1 cellular context compared by ENCODE assay signal in the genomic region with DNA sequence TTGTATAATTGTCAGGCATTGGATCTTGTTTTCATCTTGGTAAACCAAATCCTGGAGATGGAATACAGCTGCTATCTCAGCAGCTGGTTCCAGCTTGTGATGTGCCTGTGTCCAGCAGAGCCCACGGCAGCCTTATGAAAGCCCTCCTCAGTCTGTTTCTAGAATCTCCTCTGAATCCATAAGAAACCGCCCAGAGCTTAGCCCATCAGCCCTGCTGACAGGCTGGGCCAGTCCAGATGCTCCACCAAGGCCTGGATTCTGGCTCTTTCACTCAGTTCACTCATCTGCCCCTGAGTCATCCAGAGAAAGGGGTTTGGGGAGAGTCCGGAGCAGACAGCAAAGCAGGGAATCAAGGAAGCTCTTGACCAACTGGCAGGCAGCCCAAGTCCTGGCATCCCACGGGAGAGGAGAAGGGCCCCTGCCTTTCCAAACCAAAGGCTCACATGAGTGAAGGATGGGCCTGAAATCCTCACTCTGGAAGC.
TF ChIP-seq lines count a peak whose summit lies in the region.

No MANE protein-coding gene starts in this region.

TF ChIP-seq in SK-N-SH, 30 proteins besides CTCF, POLR2A, EP300 and RAD21:
- TF ChIP-seq, protein P1, sequence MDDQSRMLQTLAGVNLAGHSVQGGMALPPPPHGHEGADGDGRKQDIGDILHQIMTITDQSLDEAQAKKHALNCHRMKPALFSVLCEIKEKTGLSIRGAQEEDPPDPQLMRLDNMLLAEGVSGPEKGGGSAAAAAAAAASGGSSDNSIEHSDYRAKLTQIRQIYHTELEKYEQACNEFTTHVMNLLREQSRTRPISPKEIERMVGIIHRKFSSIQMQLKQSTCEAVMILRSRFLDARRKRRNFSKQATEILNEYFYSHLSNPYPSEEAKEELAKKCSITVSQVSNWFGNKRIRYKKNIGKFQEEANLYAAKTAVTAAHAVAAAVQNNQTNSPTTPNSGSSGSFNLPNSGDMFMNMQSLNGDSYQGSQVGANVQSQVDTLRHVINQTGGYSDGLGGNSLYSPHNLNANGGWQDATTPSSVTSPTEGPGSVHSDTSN (IDR thresholded peaks at IDR 0.05) = peak; percentile 65
- TF ChIP-seq SMC3 (IDR thresholded peaks at IDR 0.05; ENCODE audit: low read depth, low read length) (no peak), TCF12 (IDR thresholded peaks at IDR 0.05) (peak; percentile 73), POLR2AphosphoS5 (IDR thresholded peaks at IDR 0.05; ENCODE audit: low read depth, low read length) (no peak), JUND (IDR thresholded peaks at IDR 0.05) (peak; percentile 30; the same call in 1 of the 2 replicates), NFIC (IDR thresholded peaks at IDR 0.05; ENCODE audit: borderline replicate concordance) (peak; percentile 56), MEF2A (IDR thresholded peaks at IDR 0.05; ENCODE audit: borderline replicate concordance, low read depth) (no peak), FOSL2 (IDR thresholded peaks at IDR 0.05; ENCODE audit: borderline replicate concordance, low read depth) (peak; percentile 69)
- TF ChIP-seq, protein P2, sequence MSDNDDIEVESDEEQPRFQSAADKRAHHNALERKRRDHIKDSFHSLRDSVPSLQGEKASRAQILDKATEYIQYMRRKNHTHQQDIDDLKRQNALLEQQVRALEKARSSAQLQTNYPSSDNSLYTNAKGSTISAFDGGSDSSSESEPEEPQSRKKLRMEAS (IDR thresholded peaks at IDR 0.05; ENCODE audit: low read depth) = 0 out of 2 replicates have a peak, but pooled peaks have one; percentile 10
